ENCODE assay signal across 21 cellular contexts in the genomic region with DNA sequence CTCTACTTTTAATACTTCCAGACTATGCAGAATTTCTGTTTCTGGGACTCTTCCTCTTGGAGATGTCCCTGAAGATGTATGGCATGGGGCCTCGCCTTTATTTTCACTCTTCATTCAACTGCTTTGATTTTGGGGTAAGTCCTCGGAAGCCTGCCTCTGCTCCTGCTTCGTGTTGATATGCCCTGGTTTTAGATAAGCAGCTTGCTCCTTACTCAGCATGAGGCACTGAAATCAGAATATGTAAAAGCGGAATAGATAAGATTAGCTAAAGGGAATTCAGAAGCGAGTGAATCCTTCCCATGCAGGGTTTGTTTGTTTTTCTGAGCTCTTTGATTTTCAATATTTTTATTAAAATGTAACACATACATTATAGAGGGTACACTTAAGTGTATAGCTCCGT.
"Had no signal": no experiment of that assay in that cellular context is flagged by ENCODE, and none has a peak within 500 bp of the region (broad histone marks: within the 10 kb centered on the region; RNA-seq: fewer than 3 reads in every experiment).

No MANE protein-coding gene starts in this region.

- H3K4me2 ChIP-seq: KMS-11, SK-N-SH had no signal

- H3K4me3 Mint-ChIP-seq: T-cell had no signal

- H3K9ac ChIP-seq: KMS-11, SK-N-SH had no signal

- H3K27ac Mint-ChIP-seq: T-cell had no signal

- DNase-seq: Kasumi-1, MM.1S, NCI-H1092 treated with DMSO at 0.1 percent for 48 hours, NCI-H1436, NCI-H187, NCI-H2029, NCI-H2081 treated with DMSO at 0.1 percent for 48 hours, NCI-H2171, NCI-H226, NCI-H446, NCI-H510A treated with DMSO at 0.1 percent for 48 hours, NCI-H526, NCI-H774, PC-3, SHP77, SK-N-SH, SW 1271, T-cell had no signal

- H3K36me3 Mint-ChIP-seq: T-cell had no signal

- ATAC-seq: Panc1, PC-3, T-cell had no signal

- H3K4me1 Mint-ChIP-seq: T-cell had no signal

- H3K9me3 Mint-ChIP-seq: T-cell had no signal

- H3K27ac ChIP-seq: KMS-11, RWPE1 had no signal
